Comparison of ENCODE assay signal across 23 cellular contexts in the genomic region with DNA sequence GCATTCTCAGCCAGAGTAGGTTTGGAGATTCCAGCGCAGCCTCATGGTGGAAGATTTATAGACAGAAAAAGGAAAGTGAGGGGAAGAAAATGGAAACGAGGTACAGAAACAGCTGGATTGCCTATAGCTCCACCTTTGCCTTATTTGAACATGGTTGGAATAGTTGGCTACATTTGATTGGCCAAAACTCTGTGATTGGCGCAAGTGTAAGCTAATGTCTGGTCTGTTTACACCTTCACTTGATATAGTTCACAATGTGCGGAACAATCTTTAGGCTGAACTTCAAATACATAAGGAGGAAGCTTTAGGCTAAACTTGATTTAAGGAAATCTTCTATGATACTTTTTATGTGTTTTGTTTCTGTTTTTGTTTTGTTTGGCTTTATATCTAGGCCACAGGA.
"Had no signal": no experiment of that assay in that cellular context is flagged by ENCODE, and none has a peak within 500 bp of the region (broad histone marks: within the 10 kb centered on the region; RNA-seq: fewer than 3 reads in every experiment).

No MANE protein-coding gene starts in this region.

- H3K36me3 ChIP-seq: left ventricle myocardium inferior, ovary, right atrium auricular region, right lobe of liver, tibial nerve, uterus had no signal

- H3K4me3 Mint-ChIP-seq: naive thymus-derived CD4-positive, alpha-beta T cell; natural killer cell treated with Interleukin-12 subunit alpha and Interleukin-12 subunit beta and Interleukin-15 and Interleukin-18, amount 100 ng/mL, for 72 hours; stimulated activated memory B cell treated with anti-CD40 and anti-IgM and Interleukin-4, amounts not matched to agents 10 μg/mL and 1 μg/mL and 100 μg/mL, for 72 hours; stimulated activated naive CD8-positive, alpha-beta T cell treated with anti-CD3 and anti-CD28 coated beads, Interleukin-15, amount 100 ng/mL, for 72 hours; type B pancreatic cell had no signal

- H3K27me3 ChIP-seq: ovary, right atrium auricular region, right lobe of liver, tibial nerve, uterus had no signal

- ATAC-seq: mucosa of descending colon; naive thymus-derived CD4-positive, alpha-beta T cell; natural killer cell treated with Interleukin-12 subunit alpha and Interleukin-12 subunit beta and Interleukin-15 and Interleukin-18, amount 100 ng/mL, for 72 hours; right lobe of liver; stimulated activated memory B cell treated with anti-CD40 and anti-IgM and Interleukin-4, amounts not matched to agents 10 μg/mL and 1 μg/mL and 100 μg/mL, for 72 hours; stimulated activated naive CD8-positive, alpha-beta T cell treated with anti-CD3 and anti-CD28 coated beads, Interleukin-15, amount 100 ng/mL, for 72 hours had no signal

- H3K36me3 Mint-ChIP-seq: naive thymus-derived CD4-positive, alpha-beta T cell; stimulated activated memory B cell treated with anti-CD40 and anti-IgM and Interleukin-4, amounts not matched to agents 10 μg/mL and 1 μg/mL and 100 μg/mL, for 72 hours; type B pancreatic cell had no signal

- H3K4me2 ChIP-seq: smooth muscle cell had no signal

- H3K9me3 ChIP-seq: mucosa of descending colon, ovary, right lobe of liver had no signal

- DNase-seq: islet precursor cell; left ventricle myocardium inferior; midbrain; mucosa of descending colon; naive thymus-derived CD4-positive, alpha-beta T cell; ovary; right lobe of liver; stimulated activated CD4-positive, alpha-beta T cell treated with anti-CD3 and anti-CD28 coated beads, Interleukin-1b, Interleukin-23, amount 100 ng/mL, for 48 hours; stimulated activated CD4-positive, alpha-beta T cell treated with anti-CD3 and anti-CD28 coated beads, Interleukin-2, amount 100 ng/mL, for 48 hours; stimulated activated CD4-positive, alpha-beta T cell treated with anti-CD3 and anti-CD28 coated beads, Interleukin-4, amount 100 ng/mL, for 4 hours; stimulated activated CD8-positive, alpha-beta memory T cell treated with anti-CD3 and anti-CD28 coated beads, Interleukin-4, amount 100 ng/mL, for 48 hours; stimulated activated naive CD4-positive, alpha-beta T cell treated with Interleukin-2 at 50 U/mL for 16 hours; stimulated activated naive CD8-positive, alpha-beta T cell treated with anti-CD3 and anti-CD28 coated beads, Interleukin-15, amount 100 ng/mL, for 72 hours; substantia nigra; uterus had no signal

- H3K4me3 ChIP-seq: left ventricle myocardium inferior, lung, mucosa of descending colon, ovary, right atrium auricular region, right lobe of liver, smooth muscle cell, tibial nerve, uterus had no signal

- H3K27ac ChIP-seq: left ventricle myocardium inferior, ovary, right atrium auricular region, right lobe of liver, tibial nerve, uterus had no signal

- H3K4me1 Mint-ChIP-seq: naive thymus-derived CD4-positive, alpha-beta T cell; stimulated activated memory B cell treated with anti-CD40 and anti-IgM and Interleukin-4, amounts not matched to agents 10 μg/mL and 1 μg/mL and 100 μg/mL, for 72 hours; stimulated activated naive CD8-positive, alpha-beta T cell treated with anti-CD3 and anti-CD28 coated beads, Interleukin-15, amount 100 ng/mL, for 72 hours had no signal

- H3K27ac Mint-ChIP-seq: naive thymus-derived CD4-positive, alpha-beta T cell; natural killer cell treated with Interleukin-12 subunit alpha and Interleukin-12 subunit beta and Interleukin-15 and Interleukin-18, amount 100 ng/mL, for 72 hours; progenitor cell of endocrine pancreas; stimulated activated memory B cell treated with anti-CD40 and anti-IgM and Interleukin-4, amounts not matched to agents 10 μg/mL and 1 μg/mL and 100 μg/mL, for 72 hours; stimulated activated naive CD8-positive, alpha-beta T cell treated with anti-CD3 and anti-CD28 coated beads, Interleukin-15, amount 100 ng/mL, for 72 hours; type B pancreatic cell had no signal

- H3K4me1 ChIP-seq: left ventricle myocardium inferior, right atrium auricular region, right lobe of liver, tibial nerve, uterus had no signal

- H3K27me3 Mint-ChIP-seq: naive thymus-derived CD4-positive, alpha-beta T cell; natural killer cell treated with Interleukin-12 subunit alpha and Interleukin-12 subunit beta and Interleukin-15 and Interleukin-18, amount 100 ng/mL, for 72 hours; progenitor cell of endocrine pancreas; stimulated activated memory B cell treated with anti-CD40 and anti-IgM and Interleukin-4, amounts not matched to agents 10 μg/mL and 1 μg/mL and 100 μg/mL, for 72 hours; stimulated activated naive CD8-positive, alpha-beta T cell treated with anti-CD3 and anti-CD28 coated beads, Interleukin-15, amount 100 ng/mL, for 72 hours had no signal
